8 cellular contexts compared by ENCODE assay signal in genomic region chr17:7173687-7174602, GRCh38. TPM values are rescaled to one million over a fixed set of nuclear protein-coding genes. Genes with fewer than 3 reads are reported as not detected.
DNase-seq lines count a peak whose midpoint lies in the region; ATAC-seq and TF ChIP-seq lines count a peak whose summit lies in the region.
"Had no signal": no experiment of that assay in that cellular context is flagged by ENCODE, and none has a peak within 500 bp of the region (broad histone marks: within the 10 kb centered on the region; RNA-seq: fewer than 3 reads in every experiment).

No MANE protein-coding gene starts in this region.

- H4K20me1 ChIP-seq in IMR-90 (ENCODE audit: insufficient read depth, low read length), result peaks cover 3% of the 10 kb centered on the region; the same call in 1 of the 2 replicates

- H3K79me2 ChIP-seq in trophoblast cell (ENCODE audit: control insufficient read depth, insufficient read depth, low read length, poor library complexity), result peaks cover 2% of the 10 kb centered on the region

- dilution Hi-C loops in IMR-90 (cut with HindIII; ENCODE audit: low sequenced_read_pairs, unreplicated experiment), result no loop called here

- CTCF ChIA-PET in IMR-90 (lab: Yijun Ruan, JAX), result no interaction called here

- H3K4me1 ChIP-seq in IMR-90 (ENCODE audit: control insufficient read depth, insufficient read depth, low read length), result peaks cover 2% of the 10 kb centered on the region; the same call in 1 of the 2 replicates
- peaks cover 4 to 15% of the 10 kb centered on the region in 2 experiments for H3K4me1 ChIP-seq in trophoblast cell (ENCODE audit: control insufficient read depth in 1 of 2, insufficient read depth in 2 of 2, low read length in 2 of 2)

- H2BK12ac ChIP-seq in trophoblast cell (ENCODE audit: low read length), result no peak overlapping the region

- H3K9me3 ChIP-seq in IMR-90 (ENCODE audit: control insufficient read depth, insufficient read depth, low read length) (peaks cover 3% of the 10 kb centered on the region), trophoblast cell (ENCODE audit: insufficient read depth, low read depth, low read length) (peaks cover 13% of the 10 kb centered on the region)

- TF ChIP-seq RAD21 in IMR-90 (IDR thresholded peaks at IDR 0.05; ENCODE audit: low read length), result no peak

- H3K4me3 ChIP-seq in IMR-90 (ENCODE audit: insufficient read depth, low read depth, low read length) (no peak overlapping the region), trophoblast cell (ENCODE audit: low read depth, low read length) (peak overlapping the region; percentile 6)

- no peak overlapping the region for H2BK20ac ChIP-seq in IMR-90 (ENCODE audit: low read depth, low read length)

- H3K9ac ChIP-seq in IMR-90 (ENCODE audit: low read depth, low read length), result no peak overlapping the region
- H3K9ac ChIP-seq in trophoblast cell (ENCODE audit: low read length), result no peak overlapping the region

- H3K36me3 ChIP-seq in IMR-90 (ENCODE audit: control insufficient read depth, insufficient read depth, low read length) (no peaks in the 10 kb centered on the region), trophoblast cell (ENCODE audit: control insufficient read depth in 1 of 2, insufficient read depth in 2 of 2, low read length in 2 of 2) (no peaks in the 10 kb centered on the region)

- H2AK5ac ChIP-seq in IMR-90 (ENCODE audit: low read depth, low read length) (no peak overlapping the region), trophoblast cell (ENCODE audit: low read length) (no peak overlapping the region)

- no peak overlapping the region for H3K14ac ChIP-seq in IMR-90 (replicated peaks; ENCODE audit: low read depth, low read length)
- H3K14ac ChIP-seq in trophoblast cell (ENCODE audit: low read length), result no peak overlapping the region

- POLR2A ChIA-PET in IMR-90 (lab: Charles Lee; ENCODE audit: unreplicated experiment), result no interaction called here

- H3K23ac ChIP-seq in IMR-90 (ENCODE audit: low read depth, low read length) (no peak overlapping the region), trophoblast cell (ENCODE audit: low read length) (no peak overlapping the region)

- DNase-seq in IMR-90, result no peak
- DNase-seq in activated T-cell treated with anti-CD3 and anti-CD28 coated beads for 48 hours (ENCODE audit: low read depth), result peak; percentile 37
- peak; percentile 8 for DNase-seq in globus pallidus (ENCODE audit: low spot score)
- DNase-seq in trophoblast cell, result peak; percentile 9 to 16

- no peak overlapping the region for H3K27ac ChIP-seq in IMR-90 (ENCODE audit: insufficient read depth, low read length)
- no peak overlapping the region for H3K27ac ChIP-seq in trophoblast cell (ENCODE audit: low read depth, low read length)

- 66% methylated on average over 45 of the region's 69 CpGs; no CpG with 5 or more reads in 1 of the 2 experiments for WGBS in IMR-90 (ENCODE audit: extremely low coverage in 2 of 2, insufficient read length in 1 of 2), 2 experiments
- WGBS in trophoblast cell (ENCODE audit: extremely low coverage, insufficient coverage, insufficient read length), result no CpG with 5 or more reads among the region's 69 CpGs

- in situ Hi-C loops in IMR-90 (cut with MboI; ENCODE audit: low sequenced_read_pairs), result no loop called here

- H3K4ac ChIP-seq in IMR-90 (ENCODE audit: low read depth, low read length), result no peak overlapping the region
- H3K4ac ChIP-seq in trophoblast cell (ENCODE audit: low read depth, low read length), result no peak overlapping the region

- H3K27me3 ChIP-seq in IMR-90 (ENCODE audit: control insufficient read depth, insufficient read depth, low read length), result no peaks in the 10 kb centered on the region
- H3K27me3 ChIP-seq in trophoblast cell (ENCODE audit: insufficient read depth, low read length), result no peaks in the 10 kb centered on the region

- H4K91ac ChIP-seq in IMR-90 (ENCODE audit: insufficient read depth, low read depth, low read length), result no peak overlapping the region
- no peak overlapping the region for H4K91ac ChIP-seq in trophoblast cell (ENCODE audit: low read depth, low read length)

- H2BK15ac ChIP-seq in IMR-90 (ENCODE audit: low read depth, low read length), result no peak overlapping the region

- no TSS peak for BruUV-seq in IMR-90 (replicated peaks; lab: Mats Ljungman, UMichigan)

- peaks cover 13% of the 10 kb centered on the region; the same call in 1 of the 2 replicates for H3K9me1 ChIP-seq in IMR-90 (ENCODE audit: insufficient read depth, low read length)

- no peak for TF ChIP-seq CTCF in IMR-90 (conservative IDR thresholded peaks at IDR 0.05; ENCODE audit: low read depth, low read length)

- no peak overlapping the region for H3K18ac ChIP-seq in IMR-90 (ENCODE audit: low read depth, low read length)
- no peak overlapping the region for H3K18ac ChIP-seq in trophoblast cell (ENCODE audit: low read length)

- H3K56ac ChIP-seq in IMR-90 (ENCODE audit: extremely low read depth, insufficient read depth, low read length), result no peak overlapping the region

- H4K8ac ChIP-seq in IMR-90 (ENCODE audit: low read depth in 2 of 2, low read length in 2 of 2), result no peak overlapping the region
- no peak overlapping the region for H4K8ac ChIP-seq in trophoblast cell (ENCODE audit: low read depth, low read length)

- intact Hi-C loops in IMR-90 (cut with micrococcal nuclease), result no loop called here

- no peak overlapping the region for H3K4me2 ChIP-seq in IMR-90 (ENCODE audit: low read depth, low read length)
- peak overlapping the region; percentile 23 for H3K4me2 ChIP-seq in trophoblast cell (ENCODE audit: low read length)

- H2AFZ ChIP-seq in IMR-90 (replicated peaks; ENCODE audit: low read length, poor library complexity), result peak overlapping the region; percentile 61
- H2AFZ ChIP-seq in trophoblast cell (ENCODE audit: insufficient read depth, low read length, poor library complexity), result no peak overlapping the region

- H2BK5ac ChIP-seq in IMR-90 (ENCODE audit: low read depth, low read length, poor library complexity, severe bottlenecking) (peak overlapping the region; percentile 83), trophoblast cell (ENCODE audit: low read depth, low read length, poor library complexity) (no peak overlapping the region)

- no peak overlapping the region for H2BK120ac ChIP-seq in IMR-90 (ENCODE audit: low read depth, low read length)
- no peak overlapping the region for H2BK120ac ChIP-seq in trophoblast cell (ENCODE audit: insufficient read depth, low read length, poor library complexity)

- ATAC-seq in IMR-90 (ENCODE audit: low read depth), result no peak
- no peak for ATAC-seq in HG03432 (IDR thresholded peaks at IDR 0.05; ENCODE audit: unreplicated experiment)
- ATAC-seq in HG03175 (IDR thresholded peaks at IDR 0.05; ENCODE audit: unreplicated experiment), result no peak
- ATAC-seq in HG03135 (IDR thresholded peaks at IDR 0.05; ENCODE audit: unreplicated experiment), result no peak

- H4K12ac ChIP-seq in trophoblast cell (ENCODE audit: low read depth, low read length), result no peak overlapping the region

- no peaks in the 10 kb centered on the region for H3K79me1 ChIP-seq in IMR-90 (ENCODE audit: low read depth in 1 of 2, low read length in 2 of 2)
- H3K79me1 ChIP-seq in trophoblast cell (ENCODE audit: low read length), result peaks cover 8% of the 10 kb centered on the region

- TF ChIP-seq POLR2A in IMR-90 (IDR thresholded peaks at IDR 0.05; ENCODE audit: low read depth, low read length), result no peak

- H2AK9ac ChIP-seq in IMR-90 (replicated peaks; ENCODE audit: low read depth, low read length, poor library complexity), result no peak overlapping the region

- no peak overlapping the region for H4K5ac ChIP-seq in IMR-90 (ENCODE audit: low read depth, low read length)

TF ChIP-seq in IMR-90, 13 proteins besides CTCF, POLR2A, EP300 and RAD21 (continues in another document):
- TF ChIP-seq MAZ (IDR thresholded peaks at IDR 0.05; ENCODE audit: borderline replicate concordance, low read depth, low read length), result no peak
- no peak for TF ChIP-seq RFX5 (IDR thresholded peaks at IDR 0.05; ENCODE audit: low read depth, low read length)
- no peak for TF ChIP-seq MXI1 (IDR thresholded peaks at IDR 0.05; ENCODE audit: borderline replicate concordance, low read depth, low read length)
- TF ChIP-seq, protein P1, sequence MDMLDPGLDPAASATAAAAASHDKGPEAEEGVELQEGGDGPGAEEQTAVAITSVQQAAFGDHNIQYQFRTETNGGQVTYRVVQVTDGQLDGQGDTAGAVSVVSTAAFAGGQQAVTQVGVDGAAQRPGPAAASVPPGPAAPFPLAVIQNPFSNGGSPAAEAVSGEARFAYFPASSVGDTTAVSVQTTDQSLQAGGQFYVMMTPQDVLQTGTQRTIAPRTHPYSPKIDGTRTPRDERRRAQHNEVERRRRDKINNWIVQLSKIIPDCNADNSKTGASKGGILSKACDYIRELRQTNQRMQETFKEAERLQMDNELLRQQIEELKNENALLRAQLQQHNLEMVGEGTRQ (IDR thresholded peaks at IDR 0.05; ENCODE audit: low read depth, low read length), result no peak
- TF ChIP-seq BHLHE40 (IDR thresholded peaks at IDR 0.05; ENCODE audit: low read depth, low read length), result no peak
- no peak for TF ChIP-seq MAFK (IDR thresholded peaks at IDR 0.05; ENCODE audit: low read depth, low read length)
- no peak for TF ChIP-seq CHD1 (IDR thresholded peaks at IDR 0.05; ENCODE audit: low read depth, low read length)

RNA-seq across cellular contexts. Expression of gene ASGR1, which starts 5.2 kb away (rescaled TPM):
- total RNA-seq in IMR-90 (2012; rRNA removed), result 1.3 and 1.9 TPM in 2 replicates
- 3.8 and 4.2 TPM in 2 replicates for polyA plus RNA-seq in IMR-90 (2012; rRNA removed)
- 2.6 and 2.9 TPM in 2 replicates for polyA plus RNA-seq in IMR-90 (2012; cell fraction: cytosol; rRNA removed)
- polyA plus RNA-seq in IMR-90 (2012; cell fraction: nucleus; rRNA removed; ENCODE audit: low replicate concordance), result 17.1 and 47.7 TPM in 2 replicates
- 5.7 and 5.9 TPM in 2 replicates for polyA plus RNA-seq in trophoblast cell (2013)

RNA-seq across cellular contexts. Expression of gene DLG4, which starts 45.7 kb away (rescaled TPM):
- total RNA-seq in IMR-90 (2012; rRNA removed), result 8.1 and 8.2 TPM in 2 replicates
- 28.5 and 30.5 TPM in 2 replicates for polyA plus RNA-seq in IMR-90 (2012; rRNA removed)
- 13.6 and 24.5 TPM in 2 replicates for polyA plus RNA-seq in IMR-90 (2012; cell fraction: cytosol; rRNA removed)
- polyA plus RNA-seq in IMR-90 (2012; cell fraction: nucleus; rRNA removed; ENCODE audit: low replicate concordance), result 118 and 142 TPM in 2 replicates
- polyA plus RNA-seq in trophoblast cell (2013), result 14.6 and 15.7 TPM in 2 replicates

RNA-seq across cellular contexts. Expression of gene ACADVL, which starts 45.8 kb away (rescaled TPM):
- 129 and 139 TPM in 2 replicates for total RNA-seq in IMR-90 (2012; rRNA removed)
- polyA plus RNA-seq in IMR-90 (2012; rRNA removed), result 752 and 844 TPM in 2 replicates
- 312 and 348 TPM in 2 replicates for polyA plus RNA-seq in IMR-90 (2012; cell fraction: cytosol; rRNA removed)
- polyA plus RNA-seq in IMR-90 (2012; cell fraction: nucleus; rRNA removed; ENCODE audit: low replicate concordance), result 6,277 and 8,711 TPM in 2 replicates
- 491 and 526 TPM in 2 replicates for polyA plus RNA-seq in trophoblast cell (2013)

RNA-seq across cellular contexts. Expression of gene ASGR2, which starts 59.3 kb away (rescaled TPM):
- total RNA-seq in IMR-90 (2012; rRNA removed), result not detected in 2 replicates
- polyA plus RNA-seq in IMR-90 (2012; rRNA removed), result not detected in 2 replicates
- polyA plus RNA-seq in IMR-90 (2012; cell fraction: cytosol; rRNA removed), result not detected in 2 replicates
- not detected in 2 replicates for polyA plus RNA-seq in IMR-90 (2012; cell fraction: nucleus; rRNA removed; ENCODE audit: low replicate concordance)
- 0.14 and 0.25 TPM in 2 replicates for polyA plus RNA-seq in trophoblast cell (2013)
- total RNA-seq: fibroblast of lung had no signal
- polyA plus RNA-seq: fibroblast of lung had no signal
